In genomic region chr11:118699508-118700220, GRCh38 we compare ENCODE assay signal across 15 cellular contexts. TPM values are rescaled to one million over a fixed set of nuclear protein-coding genes. Genes with fewer than 3 reads are reported as not detected.
DNase-seq lines count a peak whose midpoint lies in the region; ATAC-seq, FAIRE-seq and TF ChIP-seq lines count a peak whose summit lies in the region.
"Had no signal": no experiment of that assay in that cellular context is flagged by ENCODE, and none has a peak within 500 bp of the region (broad histone marks: within the 10 kb centered on the region; RNA-seq: fewer than 3 reads in every experiment).

No MANE protein-coding gene starts in this region.

- TF ChIP-seq CTCF in prostate gland (IDR thresholded peaks at IDR 0.05), result no peak

- peaks cover 33% of the 10 kb centered on the region for H3K4me1 Mint-ChIP-seq in dendritic cell treated with granulocyte-macrophage colony-stimulating factor and Interleukin-4, amounts not matched to agents 40 ng/mL and 50 ng/mL, for 4 days (ENCODE audit: low read depth)

- H3K36me3 Mint-ChIP-seq in dendritic cell treated with granulocyte-macrophage colony-stimulating factor and Interleukin-4, amounts not matched to agents 40 ng/mL and 50 ng/mL, for 4 days (ENCODE audit: low read depth), result peaks cover 5% of the 10 kb centered on the region

- 77% methylated on average over 7 of the region's 7 CpGs for WGBS in prostate gland

- no peak for FAIRE-seq in urothelium cell line (lab: Jason Lieb, UNC)

- no peak overlapping the region for H3K4me3 ChIP-seq in prostate gland
- H3K4me3 ChIP-seq: psoas muscle had no signal

- no peak overlapping the region for H3K27ac ChIP-seq in prostate gland
- H3K27ac ChIP-seq: psoas muscle had no signal

- H3K9me3 ChIP-seq in prostate gland, result no peaks in the 10 kb centered on the region
- H3K9me3 ChIP-seq: psoas muscle had no signal

- no peak for TF ChIP-seq POLR2A in prostate gland (IDR thresholded peaks at IDR 0.05)

- H3K27me3 Mint-ChIP-seq in dendritic cell treated with granulocyte-macrophage colony-stimulating factor and Interleukin-4, amounts not matched to agents 40 ng/mL and 50 ng/mL, for 4 days, result no peaks in the 10 kb centered on the region

- no peaks in the 10 kb centered on the region for H3K36me3 ChIP-seq in prostate gland

- H3K9me3 Mint-ChIP-seq in dendritic cell treated with granulocyte-macrophage colony-stimulating factor and Interleukin-4, amounts not matched to agents 40 ng/mL and 50 ng/mL, for 4 days, result no peaks in the 10 kb centered on the region

- peak; percentile 39 for DNase-seq in activated T-cell treated with anti-CD3 and anti-CD28 coated beads for 1 hour (ENCODE audit: low read depth)
- DNase-seq in activated T-cell treated with anti-CD3 and anti-CD28 coated beads for 4 hours, result no peak
- peak; percentile 24 to 28 for DNase-seq in activated CD4-positive, alpha-beta T cell treated with anti-CD3 and anti-CD28 coated beads, Interleukin-2, amount 50 U/mL, for 4 hours
- peak; percentile 48 for DNase-seq in stimulated activated CD8-positive, alpha-beta memory T cell treated with anti-CD3 and anti-CD28 coated beads, Interleukin-4, amount 100 ng/mL, for 48 hours
- no peak for DNase-seq in prostate gland (ENCODE audit: low spot score)
- no peak for DNase-seq in urothelium cell line (ENCODE audit: low spot score)
- DNase-seq: DMS53, GOT3, NCI-H1694, NCI-H774, psoas muscle had no signal

- H3K4me1 ChIP-seq in prostate gland (replicated peaks), result no peaks in the 10 kb centered on the region
- H3K4me1 ChIP-seq: psoas muscle had no signal

- H3K27me3 ChIP-seq in prostate gland (replicated peaks; ENCODE audit: insufficient read depth), result no peaks in the 10 kb centered on the region

- no peak overlapping the region for H3K4me3 Mint-ChIP-seq in dendritic cell treated with granulocyte-macrophage colony-stimulating factor and Interleukin-4, amounts not matched to agents 40 ng/mL and 50 ng/mL, for 4 days

- no peak for ATAC-seq in GM19463 (IDR thresholded peaks at IDR 0.05; ENCODE audit: unreplicated experiment)
- ATAC-seq: psoas muscle, SK-N-SH treated with all-trans-retinoic acid at 6 μM for 48 hours had no signal

- intact Hi-C loops in dendritic cell treated with granulocyte-macrophage colony-stimulating factor and Interleukin-4, amounts not matched to agents 40 ng/mL and 50 ng/mL, for 4 days (cut with micrococcal nuclease), result loop anchor here (1.0 kb wide), 1 partner anchor 9 kb away; no protein-coding TSS in a partner anchor
- intact Hi-C loops in prostate gland (cut with DNase I), result no loop called here

- H3K27ac Mint-ChIP-seq in dendritic cell treated with granulocyte-macrophage colony-stimulating factor and Interleukin-4, amounts not matched to agents 40 ng/mL and 50 ng/mL, for 4 days, result peak overlapping the region; percentile 84

RNA-seq across cellular contexts. Expression of gene TREH, which starts 20.2 kb away (rescaled TPM):
- total RNA-seq in prostate gland, result 1 to 10 TPM in 1 of 2 donors, not detected in 1; 2.4 TPM
- total RNA-seq: HT1080, psoas muscle had no signal

Comparison
In these comparisons a context has a peak if more than half of its experiments do, and no peak if none do; other contexts are left out.
1. DNase-seq: peak in activated T-cell treated with anti-CD3 and anti-CD28 coated beads for 1 hour (single experiment), activated CD4-positive, alpha-beta T cell treated with anti-CD3 and anti-CD28 coated beads, Interleukin-2, amount 50 U/mL, for 4 hours (2 of 2) and stimulated activated CD8-positive, alpha-beta memory T cell treated with anti-CD3 and anti-CD28 coated beads, Interleukin-4, amount 100 ng/mL, for 48 hours (single experiment); none in activated T-cell treated with anti-CD3 and anti-CD28 coated beads for 4 hours (single experiment), prostate gland (single experiment) and urothelium cell line (single experiment).